In genomic region chr13:61136101-61136500, GRCh38 we compare ENCODE assay signal across 12 cellular contexts.
A peak's percentile ranks its signal among the peaks of the same experiment; 100 is the strongest.
DNase-seq lines count a peak whose midpoint lies in the region; ATAC-seq and TF ChIP-seq lines count a peak whose summit lies in the region.
"Had no signal": no experiment of that assay in that cellular context is flagged by ENCODE, and none has a peak within 500 bp of the region (broad histone marks: within the 10 kb centered on the region; RNA-seq: fewer than 3 reads in every experiment).

No MANE protein-coding gene starts in this region.

- no peak overlapping the region for H3K27ac Mint-ChIP-seq in CD4-positive, alpha-beta memory T cell
- H3K27ac Mint-ChIP-seq: H9 had no signal

- no peak overlapping the region for H3K4me3 Mint-ChIP-seq in CD4-positive, alpha-beta memory T cell
- H3K4me3 Mint-ChIP-seq: H9 had no signal

- no peaks in the 10 kb centered on the region for H3K4me1 Mint-ChIP-seq in CD4-positive, alpha-beta memory T cell

- H3K27ac ChIP-seq in right cardiac atrium (ENCODE audit: low read length) (no peak overlapping the region), foreskin keratinocyte (no peak overlapping the region)
- no peak overlapping the region for H3K27ac ChIP-seq in CD4-positive, alpha-beta memory T cell (ENCODE audit: low read depth, low read length)

- POLR2A ChIA-PET in CD4-positive, alpha-beta memory T cell (lab: Charles Lee; ENCODE audit: partially characterized antibody): no interaction called here

- intact Hi-C loops in right cardiac atrium (cut with DNase I): no loop called here
- intact Hi-C loops in CD4-positive, alpha-beta memory T cell (cut with micrococcal nuclease): no loop called here

- no peaks in the 10 kb centered on the region for H3K36me3 ChIP-seq in adipocyte (ENCODE audit: control insufficient read depth, insufficient read depth, low read length, severe bottlenecking)
- no peaks in the 10 kb centered on the region for H3K36me3 ChIP-seq in CD4-positive, alpha-beta memory T cell (ENCODE audit: insufficient read depth, low read length)

- H3K4me3 ChIP-seq in adipocyte (ENCODE audit: low read length) (no peak overlapping the region), right cardiac atrium (ENCODE audit: low read length) (no peak overlapping the region), retinal pigment epithelial cell (ENCODE audit: low read length) (no peak overlapping the region)
- no peak overlapping the region for H3K4me3 ChIP-seq in CD4-positive, alpha-beta memory T cell (ENCODE audit: low read length in 2 of 2)
- H3K4me3 ChIP-seq: K562 had no signal

- H3K27me3 ChIP-seq in adipocyte (replicated peaks; ENCODE audit: control insufficient read depth, insufficient read depth, low read length): no peaks in the 10 kb centered on the region
- no peaks in the 10 kb centered on the region for H3K27me3 ChIP-seq in right cardiac atrium (ENCODE audit: control insufficient read depth, insufficient read depth)
- no peaks in the 10 kb centered on the region for H3K27me3 ChIP-seq in foreskin keratinocyte
- no peaks in the 10 kb centered on the region for H3K27me3 ChIP-seq in CD4-positive, alpha-beta memory T cell (ENCODE audit: insufficient read depth, low read length)

- H3K9ac ChIP-seq in adipocyte (ENCODE audit: low read length): no peak overlapping the region

- no peaks in the 10 kb centered on the region for H3K36me3 Mint-ChIP-seq in CD4-positive, alpha-beta memory T cell

- peaks cover 10% of the 10 kb centered on the region for H3K4me1 ChIP-seq in adipocyte (ENCODE audit: control insufficient read depth, insufficient read depth, low read length)
- H3K4me1 ChIP-seq in right cardiac atrium (ENCODE audit: control insufficient read depth, insufficient read depth, low read length): no peaks in the 10 kb centered on the region
- no peaks in the 10 kb centered on the region for H3K4me1 ChIP-seq in foreskin keratinocyte
- no peaks in the 10 kb centered on the region for H3K4me1 ChIP-seq in CD4-positive, alpha-beta memory T cell (ENCODE audit: insufficient read depth, low read length)

- H3K9me3 ChIP-seq in adipocyte (ENCODE audit: control insufficient read depth, low read length) (no peaks in the 10 kb centered on the region), right cardiac atrium (ENCODE audit: control insufficient read depth, low read length) (no peaks in the 10 kb centered on the region)
- H3K9me3 ChIP-seq in CD4-positive, alpha-beta memory T cell (ENCODE audit: control insufficient read depth in 1 of 2, low read length in 2 of 2): no peaks in the 10 kb centered on the region

- WGBS in right cardiac atrium: 43% methylated on average over 4 of the region's 4 CpGs

- no peaks in the 10 kb centered on the region for H3K27me3 Mint-ChIP-seq in CD4-positive, alpha-beta memory T cell

- TF ChIP-seq CTCF in retinal pigment epithelial cell (conservative IDR thresholded peaks at IDR 0.05; ENCODE audit: low read depth, low read length) (no peak), foreskin keratinocyte (conservative IDR thresholded peaks at IDR 0.05) (no peak)

- CTCF ChIA-PET in CD4-positive, alpha-beta memory T cell (lab: Charles Lee; ENCODE audit: partially characterized antibody): no interaction called here

- ATAC-seq in right cardiac atrium: peak; percentile 72 to 74
- no peak for ATAC-seq in foreskin keratinocyte
- no peak for ATAC-seq in GM21423 (IDR thresholded peaks at IDR 0.05; ENCODE audit: unreplicated experiment)
- ATAC-seq: K562 had no signal

- DNase-seq in HT-29 (ENCODE audit: low spot score) (peak; percentile 13), adipocyte (ENCODE audit: low read depth) (peak; percentile 54), right cardiac atrium (no peak), retinal pigment epithelial cell (ENCODE audit: low read depth) (peak; percentile 2), foreskin keratinocyte (no peak)
- DNase-seq in CD4-positive, alpha-beta memory T cell: no peak
- DNase-seq: DMS 273 treated with DMSO at 0.1 percent for 48 hours, H9, NCI-H446, NCI-H748 treated with DMSO at 0.1 percent for 48 hours had no signal

- H3K9me3 Mint-ChIP-seq in CD4-positive, alpha-beta memory T cell: peaks cover 0 to 6% (median 2%) of the 10 kb centered on the region in 8 donors
- H3K9me3 Mint-ChIP-seq: H9 had no signal

Comparison
In these comparisons a context has a peak if more than half of its experiments do, and no peak if none do; other contexts are left out.
1. DNase-seq: peak in HT-29 (single experiment), adipocyte (single experiment) and retinal pigment epithelial cell (single experiment); none in right cardiac atrium (0 of 3), foreskin keratinocyte (0 of 2) and CD4-positive, alpha-beta memory T cell (0 of 5).
2. ATAC-seq: peak in right cardiac atrium (2 of 2); none in foreskin keratinocyte (single experiment) and GM21423 (single experiment).